22 cellular contexts compared by ENCODE assay signal in genomic region chr3:34758630-34759261, GRCh38.
"Had no signal": no experiment of that assay in that cellular context is flagged by ENCODE, and none has a peak within 500 bp of the region (broad histone marks: within the 10 kb centered on the region; RNA-seq: fewer than 3 reads in every experiment).

No MANE protein-coding gene starts in this region.

- H3K9me3 ChIP-seq: SK-N-SH had no signal

- H3K9ac ChIP-seq: SK-N-SH had no signal

- H3K27ac ChIP-seq: RWPE1 had no signal

- H3K9me2 ChIP-seq: SK-N-SH had no signal

- ATAC-seq: Panc1, T-cell had no signal

- DNase-seq: IMR-90, Karpas-422, KG1, NCI-H1092, NCI-H1105 treated with DMSO at 0.1 percent for 48 hours, NCI-H1417 treated with DMSO at 0.1 percent for 48 hours, NCI-H146, NCI-H1694 treated with DMSO at 0.1 percent for 48 hours, NCI-H1930, NCI-H2081, NCI-H2107, NCI-H2227 treated with DMSO at 0.1 percent for 48 hours, NCI-H510A, NCI-H524 treated with DMSO at 0.1 percent for 48 hours, NCI-H69, NCI-H774, SHP77, SK-N-SH, SW 1271, T-cell had no signal

- H3K27me3 Mint-ChIP-seq: T-cell had no signal

- H3K36me3 Mint-ChIP-seq: T-cell had no signal

- H3K27ac Mint-ChIP-seq: T-cell had no signal

- H3K4me3 Mint-ChIP-seq: T-cell had no signal

- H3K4me2 ChIP-seq: SK-N-SH had no signal

- H3K4me1 Mint-ChIP-seq: T-cell had no signal
